ENCODE assay signal across 24 cellular contexts in the genomic region with DNA sequence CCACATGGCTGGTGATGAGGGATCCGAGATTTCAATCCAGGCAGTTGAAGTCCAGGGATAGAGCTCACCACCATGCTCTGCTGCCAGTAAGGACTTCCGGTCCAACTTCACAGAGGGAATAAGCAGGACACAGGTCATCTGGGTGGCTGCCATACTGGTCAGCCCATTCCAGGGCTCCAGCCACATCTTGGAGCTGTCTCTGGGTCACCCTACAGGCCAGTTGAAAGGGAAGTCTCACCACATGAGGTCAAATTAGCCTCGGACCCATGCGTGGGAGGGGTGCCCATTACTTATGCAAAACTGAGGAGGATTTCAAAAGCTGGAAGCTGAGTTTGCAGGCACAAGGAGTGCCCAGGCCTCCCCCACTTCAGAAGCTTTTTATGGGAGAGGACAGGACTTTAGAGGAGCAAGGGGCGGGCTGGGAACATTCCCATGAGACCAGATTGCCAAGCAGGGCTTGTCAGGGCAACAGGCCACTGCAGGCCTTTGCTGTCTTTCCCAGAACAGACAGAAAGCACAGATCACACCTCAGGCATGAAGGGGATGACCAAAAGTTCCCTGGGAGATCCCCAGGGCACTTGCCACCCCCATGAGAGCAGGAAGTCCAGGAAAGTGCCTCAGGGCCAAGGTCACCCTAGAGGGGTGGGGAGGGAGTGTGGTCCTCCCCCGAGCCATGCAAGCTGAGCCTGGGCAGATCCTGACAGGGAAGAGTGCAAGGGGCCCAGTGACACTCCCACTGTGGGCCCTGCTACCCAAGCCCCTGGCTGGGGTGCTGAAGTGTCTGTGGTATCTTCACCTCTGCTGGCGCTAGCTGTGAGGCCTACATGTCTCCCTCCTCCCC.
A peak's percentile ranks its signal among the peaks of the same experiment; 100 is the strongest.
DNase-seq lines count a peak whose midpoint lies in the region; TF ChIP-seq lines count a peak whose summit lies in the region.
"Had no signal": no experiment of that assay in that cellular context is flagged by ENCODE, and none has a peak within 500 bp of the region (broad histone marks: within the 10 kb centered on the region; RNA-seq: fewer than 3 reads in every experiment).

No MANE protein-coding gene starts in this region.

- H3K4me3 Mint-ChIP-seq in H9 (no peak overlapping the region), endodermal cell (no peak overlapping the region), nephron progenitor cell (no peak overlapping the region)
- H3K4me3 Mint-ChIP-seq: activated naive CD8-positive, alpha-beta T cell; CD4-positive, CD25-positive, alpha-beta regulatory T cell had no signal

- H2BK12ac ChIP-seq in H9 (ENCODE audit: insufficient read length, low read depth, low read length): no peak overlapping the region

- H2AK5ac ChIP-seq in H9 (ENCODE audit: insufficient read length, low read length): no peak overlapping the region

- no peak for TF ChIP-seq CTCF in H9 (conservative IDR thresholded peaks at IDR 0.05)
- TF ChIP-seq CTCF in RWPE1 (conservative IDR thresholded peaks at IDR 0.05; ENCODE audit: low read depth): no peak
- peak; percentile 34 for TF ChIP-seq CTCF in endodermal cell (conservative IDR thresholded peaks at IDR 0.05)
- no peak for TF ChIP-seq CTCF in nephron progenitor cell (IDR thresholded peaks at IDR 0.05)
- TF ChIP-seq CTCF in lower leg skin (IDR thresholded peaks at IDR 0.05): no peak
- no peak for TF ChIP-seq CTCF in SK-N-SH (IDR thresholded peaks at IDR 0.05)

- H3K27ac ChIP-seq in H9 (ENCODE audit: insufficient read length, low read depth, low read length) (no peak overlapping the region), RWPE1 (peak overlapping the region; percentile 79), endodermal cell (ENCODE audit: low read depth, low read length) (no peak overlapping the region), SK-N-SH (ENCODE audit: low read depth in 2 of 2, low read length in 1 of 2) (no peak overlapping the region), GM23248 (no peak overlapping the region)
- H3K27ac ChIP-seq: neutrophil, psoas muscle, upper lobe of left lung had no signal

- H3K4me1 Mint-ChIP-seq in H9 (peaks cover 16 to 19% of the 10 kb centered on the region in 2 experiments), endodermal cell (peaks cover 4% of the 10 kb centered on the region), nephron progenitor cell (peaks cover 47% of the 10 kb centered on the region)
- H3K4me1 Mint-ChIP-seq: CD4-positive, CD25-positive, alpha-beta regulatory T cell had no signal

- H3K9ac ChIP-seq in H9 (ENCODE audit: extremely low read depth, insufficient read length, low read length) (no peak overlapping the region), endodermal cell (ENCODE audit: extremely low read depth, low read length, poor library complexity, severe bottlenecking) (no peak overlapping the region), SK-N-SH (no peak overlapping the region), GM23248 (no peak overlapping the region)

- CTCF ChIA-PET in RWPE1 (lab: Yijun Ruan, JAX): interaction anchor here (0.7 kb wide), 1 partner anchor 211 kb away, joined by 3 read pairs; no protein-coding TSS in a partner anchor
- CTCF ChIA-PET in SK-N-SH (lab: Yijun Ruan, JAX): interaction anchor here (0.7 kb wide), 1 partner anchor 264 kb away, joined by 3 read pairs; no protein-coding TSS in a partner anchor

- no peaks in the 10 kb centered on the region for H3K23me2 ChIP-seq in H9 (ENCODE audit: insufficient read length, low read depth, low read length, poor library complexity, severe bottlenecking)

- H3K36me3 Mint-ChIP-seq in H9 (ENCODE audit: insufficient read depth in 1 of 3, low read depth in 3 of 3) (no peaks in the 10 kb centered on the region), endodermal cell (ENCODE audit: low read depth) (no peaks in the 10 kb centered on the region), nephron progenitor cell (ENCODE audit: low read depth) (no peaks in the 10 kb centered on the region)
- H3K36me3 Mint-ChIP-seq: activated naive CD8-positive, alpha-beta T cell; CD4-positive, CD25-positive, alpha-beta regulatory T cell had no signal

- no peak overlapping the region for H3K56ac ChIP-seq in H9 (ENCODE audit: insufficient read length, low read depth, low read length)

- no CpG with 5 or more reads among the region's 7 CpGs for WGBS in H9 (ENCODE audit: extremely low coverage, insufficient read length, low lambda C conversion rate)
- 76 to 100% methylated on average over 2 to 7 of the region's 7 CpGs for WGBS in endodermal cell (ENCODE audit: insufficient coverage in 1 of 2, insufficient read length in 1 of 2), 2 experiments
- WGBS in lower leg skin, 2 donors: 55 to 67% methylated on average over 7 of the region's 7 CpGs
- WGBS in SK-N-SH (ENCODE audit: low lambda C conversion rate): 41% methylated on average over 5 of the region's 7 CpGs
- 43 to 49% methylated on average over 7 of the region's 7 CpGs for whole genome bisulfite sequencing in GM23248 (ENCODE audit: low coverage in 1 of 2, low lambda C conversion rate in 2 of 2, missing lambda C conversion rate in 2 of 2), 2 experiments

- no peak overlapping the region for H3T11ph ChIP-seq in H9 (ENCODE audit: low read length)

- no peak overlapping the region for H4K5ac ChIP-seq in H9 (ENCODE audit: insufficient read length, low read depth, low read length)

- H3K4me2 ChIP-seq in H9 (ENCODE audit: insufficient read depth, insufficient read length, low read length) (no peak overlapping the region), SK-N-SH (no peak overlapping the region), GM23248 (ENCODE audit: unreplicated experiment) (no peak overlapping the region)

- no peak overlapping the region for H3K14ac ChIP-seq in H9 (ENCODE audit: insufficient read depth, low read length)

- no peak overlapping the region for H3K18ac ChIP-seq in H9 (ENCODE audit: insufficient read length, low read depth, low read length)

- TF ChIP-seq POLR2A in lower leg skin (IDR thresholded peaks at IDR 0.05): no peak

- POLR2A ChIA-PET in RWPE1 (lab: Yijun Ruan, JAX; ENCODE audit: low non-redundant PET) (no interaction called here), SK-N-SH (lab: Yijun Ruan, JAX) (no interaction called here)

- H4K91ac ChIP-seq in H9 (ENCODE audit: insufficient read length, low read depth, low read length): no peak overlapping the region

- H3K27me3 ChIP-seq in H9 (ENCODE audit: insufficient read depth, low read length): no peaks in the 10 kb centered on the region
- no peaks in the 10 kb centered on the region for H3K27me3 ChIP-seq in endodermal cell (ENCODE audit: control insufficient read depth, insufficient read depth, low read length, poor library complexity, severe bottlenecking)
- H3K27me3 ChIP-seq in SK-N-SH (ENCODE audit: insufficient read depth): no peaks in the 10 kb centered on the region
- H3K27me3 ChIP-seq in GM23248 (replicated peaks; ENCODE audit: insufficient read depth): no peaks in the 10 kb centered on the region
- H3K27me3 ChIP-seq: neutrophil, upper lobe of left lung had no signal

- H3K9me2 ChIP-seq in SK-N-SH (no peaks in the 10 kb centered on the region), GM23248 (ENCODE audit: insufficient read depth) (no peaks in the 10 kb centered on the region)

- intact Hi-C loops in lower leg skin (cut with DNase I; ENCODE audit: low total_unique reads): no loop called here

- no peak overlapping the region for H2BK20ac ChIP-seq in H9 (ENCODE audit: low read depth, low read length, poor library complexity, severe bottlenecking)

- H3K4me1 ChIP-seq in H9 (ENCODE audit: insufficient read depth, low read length): no peaks in the 10 kb centered on the region
- H3K4me1 ChIP-seq in endodermal cell (ENCODE audit: control insufficient read depth, insufficient read depth, low read length): no peaks in the 10 kb centered on the region
- no peaks in the 10 kb centered on the region for H3K4me1 ChIP-seq in SK-N-SH (ENCODE audit: control insufficient read depth in 1 of 2, insufficient read depth in 2 of 2, low read depth in 1 of 2, low read length in 1 of 2)
- no peaks in the 10 kb centered on the region for H3K4me1 ChIP-seq in GM23248 (ENCODE audit: insufficient read depth)
- H3K4me1 ChIP-seq: psoas muscle, upper lobe of left lung had no signal

- H3K23ac ChIP-seq in H9 (ENCODE audit: insufficient read length, low read depth, low read length): no peak overlapping the region

- no peak overlapping the region for H3K4me3 ChIP-seq in endodermal cell (ENCODE audit: low read length)
- H3K4me3 ChIP-seq in lower leg skin (ENCODE audit: low read depth, poor library complexity, severe bottlenecking): no peak overlapping the region
- no peak overlapping the region for H3K4me3 ChIP-seq in SK-N-SH (ENCODE audit: low read depth in 2 of 2, low read length in 1 of 2)
- H3K4me3 ChIP-seq in GM23248: no peak overlapping the region
- H3K4me3 ChIP-seq: psoas muscle, upper lobe of left lung had no signal

- no peak overlapping the region for H2BK15ac ChIP-seq in H9 (ENCODE audit: low read depth, low read length)

- no peaks in the 10 kb centered on the region for H3K36me3 ChIP-seq in endodermal cell (ENCODE audit: control insufficient read depth, insufficient read depth, low read length)
- H3K36me3 ChIP-seq in SK-N-SH (replicated peaks in 1 of 2; ENCODE audit: control insufficient read depth in 1 of 2, insufficient read depth in 2 of 2, low read length in 1 of 2): no peaks in the 10 kb centered on the region
- no peaks in the 10 kb centered on the region for H3K36me3 ChIP-seq in GM23248 (ENCODE audit: low read depth)
- H3K36me3 ChIP-seq: neutrophil, upper lobe of left lung had no signal

- in situ Hi-C loops in GM23248 (cut with MboI): no loop called here

- H3K9me3 ChIP-seq in H9 (ENCODE audit: control insufficient read depth, low read depth, low read length) (no peaks in the 10 kb centered on the region), endodermal cell (ENCODE audit: control insufficient read depth, low read length) (no peaks in the 10 kb centered on the region), SK-N-SH (no peaks in the 10 kb centered on the region), GM23248 (ENCODE audit: low read depth) (no peaks in the 10 kb centered on the region)
- H3K9me3 ChIP-seq: neutrophil, psoas muscle, upper lobe of left lung had no signal

- no peaks in the 10 kb centered on the region for H3K79me1 ChIP-seq in H9 (ENCODE audit: insufficient read depth, low read depth, low read length, poor library complexity, severe bottlenecking)

- H3K79me2 ChIP-seq in H9 (ENCODE audit: insufficient read depth, low read length): no peaks in the 10 kb centered on the region
- no peaks in the 10 kb centered on the region for H3K79me2 ChIP-seq in SK-N-SH (ENCODE audit: insufficient read depth)
- H3K79me2 ChIP-seq in GM23248 (ENCODE audit: insufficient read depth): no peaks in the 10 kb centered on the region

- TF ChIP-seq EP300 in SK-N-SH (IDR thresholded peaks at IDR 0.05; ENCODE audit: borderline replicate concordance in 1 of 2, low read depth in 1 of 2, low read length in 1 of 2): no peak

- no peak for TF ChIP-seq RAD21 in SK-N-SH (IDR thresholded peaks at IDR 0.05; ENCODE audit: low read length)

- H2AFZ ChIP-seq in H9 (ENCODE audit: low read length) (no peak overlapping the region), SK-N-SH (ENCODE audit: low read depth) (no peak overlapping the region), GM23248 (no peak overlapping the region)

- H4K8ac ChIP-seq in H9 (replicated peaks; ENCODE audit: insufficient read length, low read depth, low read length): no peak overlapping the region

- peak overlapping the region in 2 of 3 experiments; percentile 59 to 84; a peak in 3 of 7 replicates for H3K27ac Mint-ChIP-seq in H9
- H3K27ac Mint-ChIP-seq in endodermal cell: no peak overlapping the region
- H3K27ac Mint-ChIP-seq in nephron progenitor cell: peak overlapping the region; percentile 51
- H3K27ac Mint-ChIP-seq: activated naive CD8-positive, alpha-beta T cell; activated T-helper 2 cell treated with anti-CD3 and anti-CD28 coated beads, Interferon-gamma antibody, Interleukin-2, Interleukin-4, amounts not matched to agents 10 μg/mL and 5 μg/mL and 100 μg/mL, durations not matched to agents 14 hours and 24 hours and 36 hours; CD4-positive, CD25-positive, alpha-beta regulatory T cell had no signal

- no peaks in the 10 kb centered on the region for H3K9me3 Mint-ChIP-seq in H9
- peaks cover 3% of the 10 kb centered on the region for H3K9me3 Mint-ChIP-seq in endodermal cell
- no peaks in the 10 kb centered on the region for H3K9me3 Mint-ChIP-seq in nephron progenitor cell
- H3K9me3 Mint-ChIP-seq: activated T-helper 2 cell treated with anti-CD3 and anti-CD28 coated beads, Interferon-gamma antibody, Interleukin-2, Interleukin-4, amounts not matched to agents 10 μg/mL and 5 μg/mL and 100 μg/mL, durations not matched to agents 14 hours and 24 hours and 36 hours had no signal

- H3F3A ChIP-seq in SK-N-SH (replicated peaks; ENCODE audit: insufficient read depth) (no peaks in the 10 kb centered on the region), GM23248 (ENCODE audit: insufficient read depth) (no peaks in the 10 kb centered on the region)

- H3K27me3 Mint-ChIP-seq in H9 (ENCODE audit: low read depth): peaks cover 2% of the 10 kb centered on the region
- peaks cover 8% of the 10 kb centered on the region for H3K27me3 Mint-ChIP-seq in endodermal cell (ENCODE audit: insufficient read depth)
- peaks cover 3% of the 10 kb centered on the region for H3K27me3 Mint-ChIP-seq in nephron progenitor cell (ENCODE audit: low read depth, poor library complexity)
- H3K27me3 Mint-ChIP-seq: activated naive CD8-positive, alpha-beta T cell had no signal

- no peak overlapping the region for H2BK120ac ChIP-seq in H9 (ENCODE audit: low read depth, low read length, poor library complexity, severe bottlenecking)

- H2BK5ac ChIP-seq in H9 (ENCODE audit: insufficient read length, low read length): no peak overlapping the region

- no peak overlapping the region for H3K4ac ChIP-seq in H9 (ENCODE audit: low read depth, low read length)

- DNase-seq in H9: no peak
- peak; percentile 13 for DNase-seq in RWPE1 (ENCODE audit: low spot score)
- DNase-seq in endodermal cell: no peak
- DNase-seq in nephron progenitor cell: no peak
- no peak for DNase-seq in lower leg skin (ENCODE audit: low spot score in 2 of 2)
- no peak for DNase-seq in NCI-H526 (lab: John Stamatoyannopoulos, UW)
- no peak for DNase-seq in SK-N-SH
- DNase-seq in GM23248: no peak
- DNase-seq: activated CD4-positive, alpha-beta T cell treated with anti-CD3 and anti-CD28 coated beads, Interleukin-2, amount 50 U/mL, for 48 hours; activated CD8-positive, alpha-beta memory T cell treated with anti-CD3 and anti-CD28 coated beads, Interleukin-2, amount 50 U/mL, for 48 hours; CD4-positive, CD25-positive, alpha-beta regulatory T cell; foreskin melanocyte; hypothalamus; Karpas-422; NCI-H187; NCI-H2227 treated with DMSO at 0.1 percent for 48 hours; NCI-H748 treated with DMSO at 0.1 percent for 48 hours; psoas muscle; SW 1271; T1000; upper lobe of left lung had no signal

- H4K20me1 ChIP-seq in H9 (ENCODE audit: control insufficient read depth, insufficient read depth, insufficient read length): no peaks in the 10 kb centered on the region
- no peaks in the 10 kb centered on the region for H4K20me1 ChIP-seq in SK-N-SH (ENCODE audit: insufficient read depth)
- H4K20me1 ChIP-seq in GM23248 (ENCODE audit: insufficient read depth): no peaks in the 10 kb centered on the region
